ENCODE assay signal across 8 cellular contexts in genomic region chr1:113191579-113192076, GRCh38.
A peak's percentile ranks its signal among the peaks of the same experiment; 100 is the strongest.
DNase-seq lines count a peak whose midpoint lies in the region; ATAC-seq, FAIRE-seq and TF ChIP-seq lines count a peak whose summit lies in the region.

No MANE protein-coding gene starts in this region.

- H3K27ac ChIP-seq in heart left ventricle, result no peak overlapping the region
- no peak overlapping the region for H3K27ac ChIP-seq in GM12878 (ENCODE audit: control insufficient read depth, insufficient read depth)
- no peak overlapping the region for H3K27ac ChIP-seq in upper lobe of right lung
- no peak overlapping the region for H3K27ac ChIP-seq in sigmoid colon

- CTCF ChIA-PET in GM12878 (lab: Yijun Ruan, JAX), result no interaction called here

- TF ChIP-seq CTCF in heart left ventricle (IDR thresholded peaks at IDR 0.05) (no peak), GM12878 (IDR thresholded peaks at IDR 0.05 in 2 of 3, conservative IDR thresholded peaks at IDR 0.05 in 1 of 3; ENCODE audit: control insufficient read depth in 2 of 3, extremely low read depth in 1 of 3, insufficient read depth in 1 of 3, low read depth in 3 of 3, low read length in 3 of 3) (no peak), upper lobe of right lung (IDR thresholded peaks at IDR 0.05) (no peak), sigmoid colon (IDR thresholded peaks at IDR 0.05) (no peak)

- H3K27me3 ChIP-seq in heart left ventricle (no peaks in the 10 kb centered on the region), GM12878 (replicated peaks in 1 of 2; ENCODE audit: control insufficient read depth in 2 of 2, insufficient read depth in 2 of 2, low read length in 1 of 2) (no peaks in the 10 kb centered on the region; a peak in 2 of 4 replicates), upper lobe of right lung (no peaks in the 10 kb centered on the region), sigmoid colon (no peaks in the 10 kb centered on the region)

- H3K4me2 ChIP-seq in GM12878 (ENCODE audit: control insufficient read depth, insufficient read depth), result peak overlapping the region; percentile 51

- POLR2A ChIA-PET in GM12878 (lab: Charles Lee), result no interaction called here

- 73 to 84% (median 82%) methylated on average over 10 to 11 of the region's 11 CpGs for WGBS in heart left ventricle, 4 donors
- 2% methylated on average over 11 of the region's 11 CpGs for WGBS in GM12878 (ENCODE audit: insufficient coverage, insufficient replicate concordance, low lambda C conversion rate, missing lambda C conversion rate)
- WGBS in sigmoid colon, 2 donors, result 77 to 81% methylated on average over 11 of the region's 11 CpGs

- SMC1A ChIA-PET in GM12878 (lab: Charles Lee; ENCODE audit: uncharacterized antibody, unreplicated experiment), result interaction anchor here (1.0 kb wide), 1 partner anchor 27 kb away, joined by 3 read pairs; no protein-coding TSS in a partner anchor

- RAD21 ChIA-PET in GM12878 (lab: Charles Lee; ENCODE audit: unreplicated experiment), result no interaction called here

- TF ChIP-seq POLR2A in heart left ventricle (IDR thresholded peaks at IDR 0.05) (no peak), GM12878 (IDR thresholded peaks at IDR 0.05; ENCODE audit: low read depth, low read length) (no peak), sigmoid colon (IDR thresholded peaks at IDR 0.05) (no peak)

- TF ChIP-seq RAD21 in GM12878 (IDR thresholded peaks at IDR 0.05; ENCODE audit: insufficient read depth, low read depth, low read length), result no peak

- H3K36me3 ChIP-seq in heart left ventricle, result no peaks in the 10 kb centered on the region
- H3K36me3 ChIP-seq in GM12878 (ENCODE audit: control insufficient read depth in 2 of 2, insufficient read depth in 2 of 2, low read length in 1 of 2), result no peaks in the 10 kb centered on the region
- H3K36me3 ChIP-seq in upper lobe of right lung, result no peaks in the 10 kb centered on the region
- no peaks in the 10 kb centered on the region for H3K36me3 ChIP-seq in sigmoid colon

- peak; percentile 72 for FAIRE-seq in GM12878 (lab: Jason Lieb, UNC)

- peak overlapping the region; percentile 39 for H2AFZ ChIP-seq in GM12878 (ENCODE audit: control insufficient read depth, low read depth, low read length)

- no peak overlapping the region; the same call in 1 of the 2 replicates for H3K9ac ChIP-seq in GM12878 (ENCODE audit: control insufficient read depth, insufficient read depth, low read length)

- intact Hi-C loops in heart left ventricle (cut with DNase I), result loop anchor here in 1 of 10 donors (10.0 kb wide), 1 partner anchor 133 kb away; no protein-coding TSS in a partner anchor
- intact Hi-C loops in left cardiac atrium (cut with DNase I), result no loop called here
- intact Hi-C loops in GM12878 (cut with micrococcal nuclease; ENCODE audit: unreplicated experiment), result no loop called here
- intact Hi-C loops in upper lobe of right lung (cut with DNase I), result no loop called here
- intact Hi-C loops in sigmoid colon (cut with DNase I), result no loop called here

- H3K4me3 ChIP-seq in heart left ventricle (no peak overlapping the region), GM12878 (no peak overlapping the region), upper lobe of right lung (no peak overlapping the region), sigmoid colon (no peak overlapping the region)

- ATAC-seq in heart left ventricle (peak in 3 of 4 donors; percentile 27 to 78 (median 34)), left cardiac atrium (no peak), HG03432 (IDR thresholded peaks at IDR 0.05; ENCODE audit: unreplicated experiment) (peak; percentile 85), GM12878 (peak; percentile 80), upper lobe of right lung (peak; percentile 11)

- no TSS peak for BruUV-seq in GM12878 (replicated peaks; lab: Mats Ljungman, UMichigan)

- H3K9me3 ChIP-seq in heart left ventricle, result no peaks in the 10 kb centered on the region
- peaks cover 3% of the 10 kb centered on the region for H3K9me3 ChIP-seq in GM12878 (replicated peaks; ENCODE audit: control insufficient read depth, insufficient read depth, low read length)
- no peaks in the 10 kb centered on the region for H3K9me3 ChIP-seq in upper lobe of right lung
- no peaks in the 10 kb centered on the region for H3K9me3 ChIP-seq in sigmoid colon

- H4K20me1 ChIP-seq in GM12878 (ENCODE audit: control insufficient read depth, insufficient read depth), result no peaks in the 10 kb centered on the region

- in situ Hi-C loops in GM12878 (cut with MboI), result no loop called here
- in situ Hi-C loops in G401 (cut with HindIII; ENCODE audit: low sequenced_read_pairs), result no loop called here

- TF ChIP-seq EP300 in GM12878 (IDR thresholded peaks at IDR 0.05; ENCODE audit: borderline replicate concordance in 1 of 2, control insufficient read depth in 1 of 2, low read depth in 2 of 2, low read length in 2 of 2) (no peak), sigmoid colon (IDR thresholded peaks at IDR 0.05) (no peak)

- H3K79me2 ChIP-seq in GM12878 (ENCODE audit: control insufficient read depth, insufficient read depth, low read length), result no peaks in the 10 kb centered on the region

- DNase-seq in heart left ventricle, result no peak
- no peak for DNase-seq in left cardiac atrium
- DNase-seq in GM12878 (ENCODE audit: low read depth, low spot score), result peak; percentile 47
- DNase-seq in upper lobe of right lung, result no peak
- DNase-seq in sigmoid colon, result no peak
- DNase-seq in G401 (ENCODE audit: low spot score), result no peak
- no peak for DNase-seq in NCI-H1105 (lab: John Stamatoyannopoulos, UW)

- H3K4me1 ChIP-seq in heart left ventricle (peaks cover 0 to 4% (median 0%) of the 10 kb centered on the region in 12 donors), GM12878 (ENCODE audit: control insufficient read depth, insufficient read depth, low read length) (peaks cover 12% of the 10 kb centered on the region), upper lobe of right lung (no peaks in the 10 kb centered on the region), sigmoid colon (no peaks in the 10 kb centered on the region)

TF ChIP-seq in GM12878, 131 proteins besides CTCF, POLR2A, EP300 and RAD21:
- TF ChIP-seq IRF4 (IDR thresholded peaks at IDR 0.05; ENCODE audit: low read depth, low read length), result no peak
- TF ChIP-seq EED (IDR thresholded peaks at IDR 0.05; ENCODE audit: low read depth), result peak; percentile 12; the same call in 1 of the 2 replicates
- TF ChIP-seq ETV6 (conservative IDR thresholded peaks at IDR 0.05 in 1 of 2, IDR thresholded peaks at IDR 0.05 in 1 of 2; ENCODE audit: borderline replicate concordance in 1 of 2, low read depth in 1 of 2), result 0 out of 4 replicates have a peak, but pooled peaks of 1 of the 2 experiments have one; percentile 13
- TF ChIP-seq BHLHE40 (IDR thresholded peaks at IDR 0.05; ENCODE audit: borderline replicate concordance in 1 of 2, low read depth in 2 of 2, low read length in 1 of 2), result no peak
- TF ChIP-seq JUNB (IDR thresholded peaks at IDR 0.05), result peak; percentile 34; the same call in 1 of the 2 replicates
- no peak for TF ChIP-seq RELA (IDR thresholded peaks at IDR 0.05; ENCODE audit: borderline replicate concordance, partially characterized antibody)
- TF ChIP-seq SPI1 (IDR thresholded peaks at IDR 0.05; ENCODE audit: borderline replicate concordance, insufficient read depth, low read depth, low read length), result peak; percentile 70
- TF ChIP-seq ATF2 (IDR thresholded peaks at IDR 0.05; ENCODE audit: low read length), result peak; percentile 33; the same call in 1 of the 2 replicates
- peak; percentile 27 for TF ChIP-seq RUNX3 (IDR thresholded peaks at IDR 0.05; ENCODE audit: low read length)

Comparison
In these comparisons a context has a peak if more than half of its experiments do, and no peak if none do; other contexts are left out.
1. ATAC-seq: peak in heart left ventricle (3 of 4), HG03432 (single experiment), GM12878 (single experiment) and upper lobe of right lung (single experiment); none in left cardiac atrium (0 of 2).